8 cellular contexts compared by ENCODE assay signal in the genomic region with DNA sequence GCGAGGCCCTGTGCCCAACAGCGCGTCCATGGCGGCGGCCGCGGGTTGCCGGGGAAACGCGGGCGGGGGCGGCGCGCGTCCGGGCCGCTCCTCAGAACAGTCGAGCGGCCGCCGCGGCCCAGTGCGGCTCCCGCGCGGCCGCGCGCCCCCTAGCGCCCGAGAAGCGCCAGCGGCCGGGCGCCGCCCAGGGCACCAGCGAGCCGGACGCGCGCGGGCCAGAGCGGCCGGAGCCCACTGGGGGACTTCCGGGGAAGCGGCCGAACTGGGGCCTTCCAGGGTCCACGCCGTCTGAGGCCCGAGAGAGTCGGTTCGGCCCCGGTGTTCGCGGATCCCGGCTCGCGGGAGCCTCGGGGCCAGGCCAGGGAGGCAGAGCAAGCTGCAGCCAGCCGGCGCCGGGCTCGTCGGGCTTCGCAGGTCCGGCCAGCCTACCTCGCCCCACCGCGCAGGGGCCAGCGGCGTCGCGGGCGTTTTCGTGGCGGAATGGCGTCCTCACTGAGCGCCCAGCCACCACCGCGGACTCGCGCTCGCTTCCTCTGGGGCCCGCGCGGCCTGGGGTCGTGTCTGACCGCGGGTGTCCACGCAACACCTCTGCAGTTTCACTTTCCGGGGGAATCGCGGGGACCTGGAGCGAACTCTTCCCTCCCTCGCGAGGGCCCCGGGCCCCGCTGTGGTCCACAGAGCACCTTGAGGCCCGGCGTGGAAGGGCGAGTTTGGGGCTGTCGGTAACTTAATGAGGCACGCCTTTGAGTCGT. TPM values are rescaled to one million over a fixed set of nuclear protein-coding genes. Genes with fewer than 3 reads are reported as not detected.
A peak's percentile ranks its signal among the peaks of the same experiment; 100 is the strongest.
DNase-seq lines count a peak whose midpoint lies in the region; ATAC-seq and TF ChIP-seq lines count a peak whose summit lies in the region.

Gene DENND6B, minus strand, starts transcription at position 54 of the 752 bp plus-strand sequence. Its CDS starts 24 bp downstream, at position 30.

- H3K36me3 ChIP-seq in left lung, result no peaks in the 10 kb centered on the region

- intact Hi-C loops in left lung (cut with DNase I), result loop anchor here (10.0 kb wide), 1 partner anchor 52 kb away; the partner anchor contains the start of gene MAPK11 (in 2 of the 2)

- TF ChIP-seq CTCF in coronary artery (IDR thresholded peaks at IDR 0.05) (peak; percentile 39), left lung (IDR thresholded peaks at IDR 0.05) (peak; percentile 29 to 71)

- peak; percentile 81 for ATAC-seq in HG02970 (IDR thresholded peaks at IDR 0.05; ENCODE audit: low FRiP score, unreplicated experiment)
- ATAC-seq in left lung, result peak; percentile 97

- H3K4me3 ChIP-seq in coronary artery, result peak within 1 kb of the TSS; percentile 96
- peak within 1 kb of the TSS; percentile 64 to 79 for H3K4me3 ChIP-seq in left lung

- H3K4me1 ChIP-seq in left lung, result peaks cover 5 to 28% of the 10 kb centered on the region in 2 donors

- peak within 1 kb of the TSS; percentile 82 to 98 for H3K27ac ChIP-seq in coronary artery
- H3K27ac ChIP-seq in left lung, result peak within 1 kb of the TSS; percentile 93 to 95

- no peaks in the 10 kb centered on the region for H3K9me3 ChIP-seq in left lung

- DNase-seq in NCI-H524 (lab: John Stamatoyannopoulos, UW), result peak; percentile 69 to 84
- DNase-seq in NCI-H524 treated with DMSO at 0.1 percent for 48 hours (lab: John Stamatoyannopoulos, UW), result no peak
- DNase-seq in NCI-H2227 (lab: John Stamatoyannopoulos, UW; ENCODE audit: unreplicated experiment), result peak; percentile 87
- peak; percentile 56 to 66 for DNase-seq in activated CD4-positive, alpha-beta T cell treated with anti-CD3 and anti-CD28 coated beads for 4 hours
- peak; percentile 87 for DNase-seq in coronary artery (ENCODE audit: low spot score)
- DNase-seq in left lung, result peak; percentile 79 to 97
- DNase-seq in stimulated activated CD4-positive, alpha-beta T cell treated with anti-CD3 and anti-CD28 coated beads, Interleukin-2, amount 100 ng/mL, for 48 hours, result peak; percentile 61 to 75

- H3K27me3 ChIP-seq in left lung, result no peaks in the 10 kb centered on the region

RNA-seq across cellular contexts. Expression of gene DENND6B, which starts in this region (rescaled TPM):
- 1 to 10 TPM; 7.3 to 8.2 TPM for total RNA-seq in left lung
